10 cellular contexts compared by ENCODE assay signal in genomic region chr1:174413632-174414031, GRCh38. TPM values are rescaled to one million over a fixed set of nuclear protein-coding genes. Genes with fewer than 3 reads are reported as not detected.
DNase-seq lines count a peak whose midpoint lies in the region; ATAC-seq, FAIRE-seq and TF ChIP-seq lines count a peak whose summit lies in the region.
"Had no signal": no experiment of that assay in that cellular context is flagged by ENCODE, and none has a peak within 500 bp of the region (broad histone marks: within the 10 kb centered on the region; RNA-seq: fewer than 3 reads in every experiment).

No MANE protein-coding gene starts in this region.

- H3K27ac ChIP-seq in GM23248 (no peak overlapping the region), SK-N-SH (ENCODE audit: low read depth in 2 of 2, low read length in 1 of 2) (no peak overlapping the region)
- H3K27ac ChIP-seq: ovary had no signal

- no peaks in the 10 kb centered on the region for H3K4me1 ChIP-seq in GM23248 (ENCODE audit: insufficient read depth)
- H3K4me1 ChIP-seq in SK-N-SH (ENCODE audit: control insufficient read depth in 1 of 2, insufficient read depth in 2 of 2, low read depth in 1 of 2, low read length in 1 of 2): no peaks in the 10 kb centered on the region

- H3K9me3 ChIP-seq in GM23248 (ENCODE audit: low read depth): no peaks in the 10 kb centered on the region
- H3K9me3 ChIP-seq in SK-N-SH: no peaks in the 10 kb centered on the region
- H3K9me3 ChIP-seq: ovary had no signal

- H3K9ac ChIP-seq in GM23248 (no peak overlapping the region), SK-N-SH (no peak overlapping the region)

- H3K4me2 ChIP-seq in GM23248 (ENCODE audit: unreplicated experiment): peak overlapping the region; percentile 65
- H3K4me2 ChIP-seq in SK-N-SH: no peak overlapping the region

- H3F3A ChIP-seq in GM23248 (ENCODE audit: insufficient read depth) (no peaks in the 10 kb centered on the region), SK-N-SH (replicated peaks; ENCODE audit: insufficient read depth) (no peaks in the 10 kb centered on the region)

- H2AFZ ChIP-seq in GM23248: 0 out of 2 replicates have a peak overlapping the region, but pooled peaks have one; percentile 65
- H2AFZ ChIP-seq in SK-N-SH (ENCODE audit: low read depth): no peak overlapping the region

- DNase-seq in Ammon's horn (ENCODE audit: low spot score) (peak; percentile 2), GM23248 (peak; percentile 47), SK-N-SH (no peak), globus pallidus (ENCODE audit: low spot score) (peak; percentile 21), HTR-8/SVneo (ENCODE audit: insufficient read length, low spot score) (no peak), DMS114 treated with DMSO at 0.1 percent for 48 hours (lab: John Stamatoyannopoulos, UW; ENCODE audit: unreplicated experiment) (no peak), NCI-H1092 treated with DMSO at 0.1 percent for 48 hours (lab: John Stamatoyannopoulos, UW) (no peak)
- DNase-seq: Calu3, ovary had no signal

- CTCF ChIA-PET in SK-N-SH (lab: Yijun Ruan, JAX): interaction anchor here (1.3 kb wide), 1 partner anchor 12 kb away, joined by 3 read pairs; no protein-coding TSS in a partner anchor

- H4K20me1 ChIP-seq in GM23248 (ENCODE audit: insufficient read depth) (no peaks in the 10 kb centered on the region), SK-N-SH (ENCODE audit: insufficient read depth) (no peaks in the 10 kb centered on the region)

- no peak; the same call in 1 of the 2 replicates for TF ChIP-seq RAD21 in SK-N-SH (IDR thresholded peaks at IDR 0.05; ENCODE audit: low read length)

- FAIRE-seq in HTR-8/SVneo (lab: Jason Lieb, UNC): no peak

- H3K4me3 ChIP-seq in GM23248 (no peak overlapping the region), SK-N-SH (ENCODE audit: low read depth in 2 of 2, low read length in 1 of 2) (no peak overlapping the region)
- H3K4me3 ChIP-seq: ovary had no signal

- POLR2A ChIA-PET in SK-N-SH (lab: Yijun Ruan, JAX): no interaction called here

- TF ChIP-seq EP300 in SK-N-SH (IDR thresholded peaks at IDR 0.05; ENCODE audit: borderline replicate concordance in 1 of 2, low read depth in 1 of 2, low read length in 1 of 2): no peak

- TF ChIP-seq CTCF in SK-N-SH (IDR thresholded peaks at IDR 0.05): 0 out of 2 replicates have a peak, but pooled peaks have one; percentile 11

- no peaks in the 10 kb centered on the region for H3K27me3 ChIP-seq in GM23248 (replicated peaks; ENCODE audit: insufficient read depth)
- H3K27me3 ChIP-seq in SK-N-SH (ENCODE audit: insufficient read depth): no peaks in the 10 kb centered on the region
- H3K27me3 ChIP-seq: ovary had no signal

- H3K9me2 ChIP-seq in GM23248 (ENCODE audit: insufficient read depth) (no peaks in the 10 kb centered on the region), SK-N-SH (no peaks in the 10 kb centered on the region)

- no peak for ATAC-seq in GM19463 (IDR thresholded peaks at IDR 0.05; ENCODE audit: unreplicated experiment)

- in situ Hi-C loops in GM23248 (cut with MboI): no loop called here

- H3K36me3 ChIP-seq in GM23248 (ENCODE audit: low read depth): no peaks in the 10 kb centered on the region
- no peaks in the 10 kb centered on the region for H3K36me3 ChIP-seq in SK-N-SH (replicated peaks in 1 of 2; ENCODE audit: control insufficient read depth in 1 of 2, insufficient read depth in 2 of 2, low read length in 1 of 2)
- H3K36me3 ChIP-seq: ovary had no signal

- H3K79me2 ChIP-seq in GM23248 (ENCODE audit: insufficient read depth) (no peaks in the 10 kb centered on the region), SK-N-SH (ENCODE audit: insufficient read depth) (no peaks in the 10 kb centered on the region)

- 49 to 58% methylated on average over 4 of the region's 4 CpGs for WGBS in GM23248 (ENCODE audit: low coverage in 1 of 2, low lambda C conversion rate in 2 of 2, missing lambda C conversion rate in 2 of 2), 2 experiments
- 84% methylated on average over 4 of the region's 4 CpGs for WGBS in SK-N-SH (ENCODE audit: low lambda C conversion rate)

TF ChIP-seq in SK-N-SH, 30 proteins besides CTCF, POLR2A, EP300 and RAD21:
- TF ChIP-seq FOXM1 (IDR thresholded peaks at IDR 0.05; ENCODE audit: low read depth): no peak
- TF ChIP-seq TAF1 (IDR thresholded peaks at IDR 0.05; ENCODE audit: borderline replicate concordance, low read depth, low read length): no peak
- TF ChIP-seq NRF1 (IDR thresholded peaks at IDR 0.05; ENCODE audit: low read depth, low read length): no peak
- TF ChIP-seq, protein P1, sequence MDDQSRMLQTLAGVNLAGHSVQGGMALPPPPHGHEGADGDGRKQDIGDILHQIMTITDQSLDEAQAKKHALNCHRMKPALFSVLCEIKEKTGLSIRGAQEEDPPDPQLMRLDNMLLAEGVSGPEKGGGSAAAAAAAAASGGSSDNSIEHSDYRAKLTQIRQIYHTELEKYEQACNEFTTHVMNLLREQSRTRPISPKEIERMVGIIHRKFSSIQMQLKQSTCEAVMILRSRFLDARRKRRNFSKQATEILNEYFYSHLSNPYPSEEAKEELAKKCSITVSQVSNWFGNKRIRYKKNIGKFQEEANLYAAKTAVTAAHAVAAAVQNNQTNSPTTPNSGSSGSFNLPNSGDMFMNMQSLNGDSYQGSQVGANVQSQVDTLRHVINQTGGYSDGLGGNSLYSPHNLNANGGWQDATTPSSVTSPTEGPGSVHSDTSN (IDR thresholded peaks at IDR 0.05): no peak
- no peak for TF ChIP-seq ELF1 (IDR thresholded peaks at IDR 0.05)
- TF ChIP-seq SMC3 (IDR thresholded peaks at IDR 0.05; ENCODE audit: low read depth, low read length): no peak
- no peak for TF ChIP-seq POLR2AphosphoS5 (IDR thresholded peaks at IDR 0.05; ENCODE audit: low read depth, low read length)
- TF ChIP-seq GATA2 (CRISPR knock-in tag; IDR thresholded peaks at IDR 0.05): no peak
- no peak for TF ChIP-seq MEF2A (IDR thresholded peaks at IDR 0.05; ENCODE audit: borderline replicate concordance, low read depth)
- no peak for TF ChIP-seq USF1 (IDR thresholded peaks at IDR 0.05; ENCODE audit: borderline replicate concordance, low read depth)
- TF ChIP-seq CHD2 (IDR thresholded peaks at IDR 0.05; ENCODE audit: low read length, partially characterized antibody): no peak
- TF ChIP-seq RXRA (IDR thresholded peaks at IDR 0.05; ENCODE audit: borderline replicate concordance, low read depth): no peak
- no peak for TF ChIP-seq TEAD4 (IDR thresholded peaks at IDR 0.05; ENCODE audit: borderline replicate concordance, insufficient read depth)
- TF ChIP-seq SIN3A (IDR thresholded peaks at IDR 0.05; ENCODE audit: borderline replicate concordance, low read depth, low read length): no peak
- TF ChIP-seq YY1 (IDR thresholded peaks at IDR 0.05; ENCODE audit: low read depth): no peak
- TF ChIP-seq JUND (IDR thresholded peaks at IDR 0.05): no peak

RNA-seq across cellular contexts. Expression of gene GPR52, which starts 34.1 kb away (rescaled TPM):
- not detected in 2 replicates for total RNA-seq in GM23248 (2014; rRNA removed; shearing (Covaris generic))
- polyA plus RNA-seq in GM23248 (2016; fragmentation: Nextera tagmentation; extraction: Ambion mirVana): not detected in 2 replicates
- 0.08 TPM in 1 of 2 replicates, not detected in the other for polyA plus RNA-seq in SK-N-SH (2012; rRNA removed)
- not detected in 2 replicates for polyA plus RNA-seq in SK-N-SH (2012; cell fraction: cytosol; rRNA removed)
- 0.08 and 0.27 TPM in 2 replicates for polyA plus RNA-seq in SK-N-SH (2012; cell fraction: nucleus; rRNA removed)

Comparison
In these comparisons a context has a peak if more than half of its experiments do, and no peak if none do; other contexts are left out.
1. DNase-seq: peak in Ammon's horn (single experiment), GM23248 (single experiment) and globus pallidus (single experiment); none in SK-N-SH (single experiment), HTR-8/SVneo (single experiment), DMS114 treated with DMSO at 0.1 percent for 48 hours (single experiment) and NCI-H1092 treated with DMSO at 0.1 percent for 48 hours (single experiment).